In the genomic region with DNA sequence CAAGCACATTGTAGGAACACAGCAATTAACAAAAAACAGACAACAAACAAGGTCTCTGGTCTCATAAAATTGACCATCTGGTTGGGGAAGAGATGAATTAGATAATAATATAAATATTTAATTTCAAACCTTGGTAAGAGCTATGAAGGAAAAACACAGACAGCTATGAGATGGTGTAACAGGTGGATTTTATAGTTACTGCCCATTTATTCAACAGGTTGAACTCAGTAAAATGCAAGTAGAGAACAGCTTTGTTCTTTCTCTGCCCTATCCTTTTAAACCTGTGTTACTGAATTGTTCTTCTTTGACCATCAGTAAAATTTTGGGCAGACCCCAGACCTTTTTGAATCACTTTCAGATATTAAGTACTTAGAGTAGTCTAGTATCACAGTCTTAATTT, we compare ENCODE assay signal across 37 cellular contexts.
"Had no signal": no experiment of that assay in that cellular context is flagged by ENCODE, and none has a peak within 500 bp of the region (broad histone marks: within the 10 kb centered on the region; RNA-seq: fewer than 3 reads in every experiment).

No MANE protein-coding gene starts in this region.

- H3K9me3 Mint-ChIP-seq: activated naive CD4-positive, alpha-beta T cell treated with anti-CD3 and anti-CD28 coated beads for 36 hours; activated naive CD4-positive, alpha-beta T cell treated with anti-CD3 and anti-CD28 coated beads, Interleukin-2, amount 10 ng/mL, durations not matched to agents 7 days and 5 days; activated naive CD8-positive, alpha-beta T cell treated with anti-CD3 and anti-CD28 coated beads for 36 hours; activated naive CD8-positive, alpha-beta T cell treated with anti-CD3 and anti-CD28 coated beads, Interleukin-2, amount 50 U/mL, for 24 hours; activated T-cell treated with anti-CD3 and anti-CD28 coated beads, Interleukin-2, amount 50 U/mL, for 24 hours; activated T-cell treated with anti-CD3 and anti-CD28 coated beads, Interleukin-2, amount 50 U/mL, for 4 hours; activated T-helper 1 cell treated with anti-CD3 and anti-CD28 coated beads, Interleukin-12 subunit alpha, Interleukin-12 subunit beta, Interleukin-2, Interleukin-4 antibody, amounts not matched to agents 30 ng/mL and 10 ng/mL and 1 ng/mL, durations not matched to agents 14 hours and 24 hours and 36 hours; activated T-helper 17 cell treated with anti-CD3 and anti-CD28 coated beads, Interleukin-2, amount 50 U/mL, for 72 hours; activated T-helper 2 cell treated with anti-CD3 and anti-CD28 coated beads, Interferon-gamma antibody, Interleukin-2, Interleukin-4, amounts not matched to agents 10 μg/mL and 5 μg/mL and 100 μg/mL, durations not matched to agents 14 hours and 24 hours and 36 hours; brain; central memory CD8-positive, alpha-beta T cell had no signal

- H3K27ac Mint-ChIP-seq: activated naive CD4-positive, alpha-beta T cell treated with anti-CD3 and anti-CD28 coated beads for 36 hours; activated naive CD4-positive, alpha-beta T cell treated with anti-CD3 and anti-CD28 coated beads, Interleukin-2, amount 10 ng/mL, durations not matched to agents 7 days and 5 days; activated naive CD4-positive, alpha-beta T cell treated with anti-CD3 and anti-CD28 coated beads, Interleukin-2, amount 50 U/mL, for 24 hours; activated naive CD8-positive, alpha-beta T cell; activated naive CD8-positive, alpha-beta T cell treated with anti-CD3 and anti-CD28 coated beads for 36 hours; activated naive CD8-positive, alpha-beta T cell treated with anti-CD3 and anti-CD28 coated beads, Interleukin-2, amount 10 ng/mL, durations not matched to agents 7 days and 5 days; activated naive CD8-positive, alpha-beta T cell treated with anti-CD3 and anti-CD28 coated beads, Interleukin-2, amount 50 U/mL, for 24 hours; activated T-cell treated with anti-CD3 and anti-CD28 coated beads, Interleukin-2, amount 50 U/mL, for 24 hours; activated T-cell treated with anti-CD3 and anti-CD28 coated beads, Interleukin-2, amount 50 U/mL, for 72 hours; activated T-helper 1 cell treated with anti-CD3 and anti-CD28 coated beads, Interleukin-12 subunit alpha, Interleukin-12 subunit beta, Interleukin-2, Interleukin-4 antibody, amounts not matched to agents 30 ng/mL and 10 ng/mL and 1 ng/mL, durations not matched to agents 14 hours and 24 hours and 36 hours; activated T-helper 17 cell treated with anti-CD3 and anti-CD28 coated beads, Interleukin-2, amount 50 U/mL, for 72 hours; activated T-helper 2 cell treated with anti-CD3 and anti-CD28 coated beads, Interferon-gamma antibody, Interleukin-2, Interleukin-4, amounts not matched to agents 10 μg/mL and 5 μg/mL and 100 μg/mL, durations not matched to agents 14 hours and 24 hours and 36 hours; brain had no signal

- H3K9me3 ChIP-seq: adrenal gland, ascending aorta, body of pancreas, breast epithelium had no signal

- H3K4me3 Mint-ChIP-seq: activated naive CD4-positive, alpha-beta T cell treated with anti-CD3 and anti-CD28 coated beads for 36 hours; activated naive CD4-positive, alpha-beta T cell treated with anti-CD3 and anti-CD28 coated beads, Interleukin-2, amount 10 ng/mL, durations not matched to agents 7 days and 5 days; activated naive CD4-positive, alpha-beta T cell treated with anti-CD3 and anti-CD28 coated beads, Interleukin-2, amount 50 U/mL, for 24 hours; activated naive CD8-positive, alpha-beta T cell; activated naive CD8-positive, alpha-beta T cell treated with anti-CD3 and anti-CD28 coated beads for 36 hours; activated naive CD8-positive, alpha-beta T cell treated with anti-CD3 and anti-CD28 coated beads, Interleukin-2, amount 10 ng/mL, durations not matched to agents 7 days and 5 days; activated naive CD8-positive, alpha-beta T cell treated with anti-CD3 and anti-CD28 coated beads, Interleukin-2, amount 50 U/mL, for 24 hours; activated T-cell treated with anti-CD3 and anti-CD28 coated beads, Interleukin-2, amount 50 U/mL, for 24 hours; activated T-cell treated with anti-CD3 and anti-CD28 coated beads, Interleukin-2, amount 50 U/mL, for 4 hours; activated T-cell treated with anti-CD3 and anti-CD28 coated beads, Interleukin-2, amount 50 U/mL, for 72 hours; activated T-helper 1 cell treated with anti-CD3 and anti-CD28 coated beads, Interleukin-12 subunit alpha, Interleukin-12 subunit beta, Interleukin-2, Interleukin-4 antibody, amounts not matched to agents 30 ng/mL and 10 ng/mL and 1 ng/mL, durations not matched to agents 14 hours and 24 hours and 36 hours; activated T-helper 17 cell treated with anti-CD3 and anti-CD28 coated beads, Interleukin-2, amount 50 U/mL, for 72 hours; brain; central memory CD8-positive, alpha-beta T cell had no signal

- H3K4me1 ChIP-seq: adrenal gland, ascending aorta, body of pancreas, breast epithelium had no signal

- H3K4me1 Mint-ChIP-seq: activated naive CD4-positive, alpha-beta T cell treated with anti-CD3 and anti-CD28 coated beads, Interleukin-2, amount 10 ng/mL, durations not matched to agents 7 days and 5 days; activated naive CD4-positive, alpha-beta T cell treated with anti-CD3 and anti-CD28 coated beads, Interleukin-2, amount 50 U/mL, for 24 hours; activated naive CD8-positive, alpha-beta T cell treated with anti-CD3 and anti-CD28 coated beads for 36 hours; activated naive CD8-positive, alpha-beta T cell treated with anti-CD3 and anti-CD28 coated beads, Interleukin-2, amount 10 ng/mL, durations not matched to agents 7 days and 5 days; activated naive CD8-positive, alpha-beta T cell treated with anti-CD3 and anti-CD28 coated beads, Interleukin-2, amount 50 U/mL, for 24 hours; activated T-helper 17 cell treated with anti-CD3 and anti-CD28 coated beads, Interleukin-2, amount 50 U/mL, for 72 hours; central memory CD8-positive, alpha-beta T cell had no signal

- ATAC-seq: activated naive CD4-positive, alpha-beta T cell treated with anti-CD3 and anti-CD28 coated beads, Interleukin-2, amount 50 U/mL, for 72 hours; activated naive CD8-positive, alpha-beta T cell treated with anti-CD3 and anti-CD28 coated beads, Interleukin-2, amount 50 U/mL, for 24 hours; activated T-cell treated with anti-CD3 and anti-CD28 coated beads, Interleukin-2, amount 50 U/mL, for 4 hours; activated T-cell treated with anti-CD3 and anti-CD28 coated beads, Interleukin-2, amount 50 U/mL, for 72 hours; activated T-helper 17 cell treated with anti-CD3 and anti-CD28 coated beads, Interleukin-2, amount 50 U/mL, for 72 hours; body of pancreas had no signal

- H3K27ac ChIP-seq: adrenal gland, ascending aorta, body of pancreas, brain microvascular endothelial cell, breast epithelium, cardiac muscle cell had no signal

- DNase-seq: activated effector memory CD4-positive, alpha-beta T cell treated with anti-CD3 and anti-CD28 coated beads, Interleukin-2, amount 50 U/mL, for 16 hours; activated effector memory CD4-positive, alpha-beta T cell treated with Interleukin-2 at 50 U/mL for 16 hours; activated gamma-delta T cell; activated gamma-delta T cell treated with Interleukin-2 at 50 U/mL for 16 hours; activated naive CD4-positive, alpha-beta T cell; activated naive CD4-positive, alpha-beta T cell treated with anti-CD3 and anti-CD28 coated beads for 36 hours; activated naive CD4-positive, alpha-beta T cell treated with anti-CD3 and anti-CD28 coated beads, Interleukin-2, amount 10 ng/mL, durations not matched to agents 7 days and 5 days; activated naive CD4-positive, alpha-beta T cell treated with anti-CD3 and anti-CD28 coated beads, Interleukin-2, amount 50 U/mL, for 16 hours; activated naive CD4-positive, alpha-beta T cell treated with Interleukin-2 at 50 U/mL for 16 hours; activated naive CD8-positive, alpha-beta T cell treated with anti-CD3 and anti-CD28 coated beads for 36 hours; activated naive CD8-positive, alpha-beta T cell treated with anti-CD3 and anti-CD28 coated beads, Interleukin-2, amount 10 ng/mL, durations not matched to agents 7 days and 5 days; activated naive CD8-positive, alpha-beta T cell treated with anti-CD3 and anti-CD28 coated beads, Interleukin-2, amount 50 U/mL, for 24 hours; activated T-cell treated with anti-CD3 and anti-CD28 coated beads, Interleukin-2, amount 50 U/mL, for 24 hours; activated T-cell treated with anti-CD3 and anti-CD28 coated beads, Interleukin-2, amount 50 U/mL, for 4 hours; activated T-cell treated with anti-CD3 and anti-CD28 coated beads, Interleukin-2, amount 50 U/mL, for 48 hours; activated T-cell treated with anti-CD3 and anti-CD28 coated beads, Interleukin-2, amount 50 U/mL, for 72 hours; adrenal gland; amniotic stem cell; amygdala; anterior cingulate cortex; aorta; body of pancreas; brain microvascular endothelial cell; caudate nucleus; central memory CD4-positive, alpha-beta T cell; cerebellar nuclear complex had no signal

- H3K4me3 ChIP-seq: adrenal gland, ascending aorta, body of pancreas, breast epithelium, cardiac muscle cell had no signal

- H3K36me3 Mint-ChIP-seq: activated naive CD4-positive, alpha-beta T cell treated with anti-CD3 and anti-CD28 coated beads, Interleukin-2, amount 10 ng/mL, durations not matched to agents 7 days and 5 days; activated naive CD4-positive, alpha-beta T cell treated with anti-CD3 and anti-CD28 coated beads, Interleukin-2, amount 50 U/mL, for 24 hours; activated naive CD4-positive, alpha-beta T cell treated with anti-CD3 and anti-CD28 coated beads, Interleukin-2, amount 50 U/mL, for 72 hours; activated naive CD8-positive, alpha-beta T cell; activated naive CD8-positive, alpha-beta T cell treated with anti-CD3 and anti-CD28 coated beads for 36 hours; activated naive CD8-positive, alpha-beta T cell treated with anti-CD3 and anti-CD28 coated beads, Interleukin-2, amount 10 ng/mL, durations not matched to agents 7 days and 5 days; brain had no signal

- H3K36me3 ChIP-seq: adrenal gland, ascending aorta, brain microvascular endothelial cell, breast epithelium, cardiac muscle cell had no signal
